Comparison of ENCODE assay signal across 10 cellular contexts in genomic region chr1:212283741-212284140, GRCh38. TPM values are rescaled to one million over a fixed set of nuclear protein-coding genes. Genes with fewer than 3 reads are reported as not detected.
DNase-seq lines count a peak whose midpoint lies in the region; ATAC-seq and TF ChIP-seq lines count a peak whose summit lies in the region.
"Had no signal": no experiment of that assay in that cellular context is flagged by ENCODE, and none has a peak within 500 bp of the region (broad histone marks: within the 10 kb centered on the region; RNA-seq: fewer than 3 reads in every experiment).

No MANE protein-coding gene starts in this region.

- H3K4me3 ChIP-seq in DOHH2 (ENCODE audit: low read length) (peak overlapping the region; percentile 83), colonic mucosa (peak overlapping the region; percentile 62)

- no peaks in the 10 kb centered on the region for H3F3A ChIP-seq in DOHH2 (ENCODE audit: control insufficient read depth, insufficient read depth)

- no peak overlapping the region for H3K27ac Mint-ChIP-seq in nephron progenitor cell

- no peaks in the 10 kb centered on the region for H3K9me3 ChIP-seq in DOHH2 (ENCODE audit: control insufficient read depth, insufficient read depth, low read length)
- no peaks in the 10 kb centered on the region for H3K9me3 ChIP-seq in colonic mucosa

- intact Hi-C loops in colonic mucosa (cut with DNase I): no loop called here

- no peaks in the 10 kb centered on the region for H3K36me3 Mint-ChIP-seq in nephron progenitor cell (ENCODE audit: low read depth)

- H3K36me3 ChIP-seq in DOHH2 (ENCODE audit: control insufficient read depth, low read length) (peaks cover 17% of the 10 kb centered on the region), colonic mucosa (no peaks in the 10 kb centered on the region)

- H3K4me1 Mint-ChIP-seq in nephron progenitor cell: peaks cover 36% of the 10 kb centered on the region

- H3K27me3 Mint-ChIP-seq in nephron progenitor cell (ENCODE audit: low read depth, poor library complexity): peaks cover 13% of the 10 kb centered on the region

- no peaks in the 10 kb centered on the region for H3K9me2 ChIP-seq in DOHH2 (replicated peaks; ENCODE audit: control insufficient read depth, low read length)

- H3K27ac ChIP-seq in DOHH2 (ENCODE audit: low read depth, low read length) (no peak overlapping the region), colonic mucosa (peak overlapping the region; percentile 97)

- no peak for ATAC-seq in HG02970 (IDR thresholded peaks at IDR 0.05; ENCODE audit: low FRiP score, unreplicated experiment)
- no peak for ATAC-seq in GM19023 (IDR thresholded peaks at IDR 0.05; ENCODE audit: unreplicated experiment)

- peaks cover 20% of the 10 kb centered on the region for H3K4me1 ChIP-seq in DOHH2 (ENCODE audit: control insufficient read depth, low read length)
- peaks cover 11% of the 10 kb centered on the region for H3K4me1 ChIP-seq in colonic mucosa

- H4K20me1 ChIP-seq in DOHH2 (ENCODE audit: control insufficient read depth, insufficient read depth, low read depth, low read length): no peaks in the 10 kb centered on the region

- no peak for TF ChIP-seq CTCF in DOHH2 (IDR thresholded peaks at IDR 0.05; ENCODE audit: low read depth, low read length, poor library complexity, severe bottlenecking)
- TF ChIP-seq CTCF in colonic mucosa (IDR thresholded peaks at IDR 0.05): no peak
- TF ChIP-seq CTCF in nephron progenitor cell (IDR thresholded peaks at IDR 0.05): no peak

- peaks cover 7% of the 10 kb centered on the region for H3K9me3 Mint-ChIP-seq in nephron progenitor cell

- H3K27me3 ChIP-seq in DOHH2 (ENCODE audit: control insufficient read depth, low read length) (no peaks in the 10 kb centered on the region), colonic mucosa (no peaks in the 10 kb centered on the region)

- H3K4me2 ChIP-seq in DOHH2 (ENCODE audit: low read length): peak overlapping the region; percentile 94

- DNase-seq in NCI-H69 (lab: John Stamatoyannopoulos, UW) (peak; percentile 25), colonic mucosa (peak; percentile 22), nephron progenitor cell (no peak), cerebellar nuclear complex (lab: John Stamatoyannopoulos, UW) (no peak), amygdala (lab: John Stamatoyannopoulos, UW) (no peak)
- DNase-seq: midbrain, NCI-H1105 had no signal

- peak overlapping the region; percentile 98 for H3K4me3 Mint-ChIP-seq in nephron progenitor cell

- peak overlapping the region in 1 of 2 donors; percentile 98 for H3K9ac ChIP-seq in colonic mucosa (ENCODE audit: low read depth in 2 of 2, low read length in 2 of 2)

- peaks cover 30% of the 10 kb centered on the region for H3K79me2 ChIP-seq in DOHH2 (ENCODE audit: control insufficient read depth, low read length)

RNA-seq across cellular contexts. Expression of gene PPP2R5A, which starts 1.5 kb away (rescaled TPM):
- total RNA-seq in colonic mucosa: 10 to 100 TPM; 62.4 to 78.2 TPM

Comparison
In these comparisons a context has a peak if more than half of its experiments do, and no peak if none do; other contexts are left out.
1. DNase-seq: peak in NCI-H69 (single experiment) and colonic mucosa (single experiment); none in nephron progenitor cell (single experiment), cerebellar nuclear complex (0 of 2) and amygdala (0 of 56).